8 cellular contexts compared by ENCODE assay signal in genomic region chr22:37197451-37198289, GRCh38. TPM values are rescaled to one million over a fixed set of nuclear protein-coding genes. Genes with fewer than 3 reads are reported as not detected.
A peak's percentile ranks its signal among the peaks of the same experiment; 100 is the strongest.
DNase-seq lines count a peak whose midpoint lies in the region; ATAC-seq, FAIRE-seq and TF ChIP-seq lines count a peak whose summit lies in the region.

No MANE protein-coding gene starts in this region.

- peak overlapping the region; percentile 24 for H3K27ac ChIP-seq in fibroblast of lung (ENCODE audit: insufficient read depth, low read length)
- H3K27ac ChIP-seq in pancreas: peak overlapping the region; percentile 26 to 95 (median 66)

- H3K4me3 Mint-ChIP-seq in T-helper 17 cell: peak overlapping the region; percentile 91

- H3K9me3 ChIP-seq in T-helper 17 cell (ENCODE audit: control insufficient read depth, low read length, poor library complexity, severe bottlenecking) (no peaks in the 10 kb centered on the region), fibroblast of lung (ENCODE audit: control insufficient read depth, insufficient read depth, low read depth, low read length) (no peaks in the 10 kb centered on the region), pancreas (no peaks in the 10 kb centered on the region)

- H3K4me3 ChIP-seq in fibroblast of lung (replicated peaks in 1 of 4; ENCODE audit: control extremely low read depth in 1 of 4, insufficient read depth in 1 of 4, low read depth in 3 of 4, low read length in 4 of 4) (peak overlapping the region in 1 of 4 experiments; percentile 74), pancreas (peak overlapping the region in 2 of 4 donors; percentile 59 to 80)

- DNase-seq in SIG-M5 treated with dmso at 0.1 percent for 504 hours (lab: John Stamatoyannopoulos, UW; ENCODE audit: unreplicated experiment): peak; percentile 36
- no peak for DNase-seq in SIG-M5 (lab: John Stamatoyannopoulos, UW)
- DNase-seq in T-helper 17 cell: no peak
- peak in 1 of 2 donors; percentile 89 for DNase-seq in fibroblast of lung (ENCODE audit: low read depth in 2 of 2)
- DNase-seq in pancreas: peak; percentile 37 to 85 (median 76)
- DNase-seq in NCI-H2081 (lab: John Stamatoyannopoulos, UW): no peak

- no peaks in the 10 kb centered on the region for H3K36me3 ChIP-seq in fibroblast of lung (ENCODE audit: control insufficient read depth, insufficient read depth, low read length)
- H3K36me3 ChIP-seq in pancreas: no peaks in the 10 kb centered on the region

- H4K20me1 ChIP-seq in fibroblast of lung (ENCODE audit: control insufficient read depth, extremely low read depth, insufficient read depth, low read length): no peaks in the 10 kb centered on the region

- peak overlapping the region; percentile 92 for H3K27ac Mint-ChIP-seq in T-helper 17 cell

- no peak overlapping the region for H3K9ac ChIP-seq in fibroblast of lung (ENCODE audit: insufficient read depth, low read length)

- no peaks in the 10 kb centered on the region for H3K27me3 ChIP-seq in fibroblast of lung (ENCODE audit: control insufficient read depth, insufficient read depth, low read length)
- no peaks in the 10 kb centered on the region for H3K27me3 ChIP-seq in pancreas

- H2AFZ ChIP-seq in fibroblast of lung (ENCODE audit: low read length): no peak overlapping the region

- FAIRE-seq in pancreas (lab: Jason Lieb, UNC): no peak

- H3K27me3 Mint-ChIP-seq in T-helper 17 cell: no peaks in the 10 kb centered on the region

- H3K79me2 ChIP-seq in fibroblast of lung (ENCODE audit: control insufficient read depth, insufficient read depth, low read length): no peaks in the 10 kb centered on the region

- H3K4me2 ChIP-seq in fibroblast of lung (ENCODE audit: extremely low read depth, insufficient read depth, low read length): peak overlapping the region; percentile 66

- H3K36me3 Mint-ChIP-seq in T-helper 17 cell (ENCODE audit: low read depth): no peaks in the 10 kb centered on the region

- no peak for TF ChIP-seq CTCF in fibroblast of lung (conservative IDR thresholded peaks at IDR 0.05 in 1 of 2, IDR thresholded peaks at IDR 0.05 in 1 of 2; ENCODE audit: low read depth in 1 of 2, low read length in 2 of 2)
- TF ChIP-seq CTCF in pancreas (IDR thresholded peaks at IDR 0.05): no peak

- peaks cover 23% of the 10 kb centered on the region for H3K4me1 ChIP-seq in fibroblast of lung (ENCODE audit: control insufficient read depth, extremely low read depth, insufficient read depth, low read length)
- H3K4me1 ChIP-seq in pancreas: peaks cover 23 to 24% (median 24%) of the 10 kb centered on the region in 3 donors

- peaks cover 13% of the 10 kb centered on the region for H3K4me1 Mint-ChIP-seq in T-helper 17 cell

- intact Hi-C loops in pancreas (cut with DNase I): no loop called here

- ATAC-seq in T-helper 17 cell (no peak), pancreas (peak; percentile 2 to 36 (median 18)), HG03108 (IDR thresholded peaks at IDR 0.05; ENCODE audit: unreplicated experiment) (no peak), HG02763 (IDR thresholded peaks at IDR 0.05; ENCODE audit: unreplicated experiment) (no peak)

- WGBS in pancreas, 2 donors: 30 to 34% methylated on average over 12 of the region's 12 CpGs

RNA-seq across cellular contexts. Expression of gene C1QTNF6, which starts 9.6 kb away (rescaled TPM):
- total RNA-seq in T-helper 17 cell: 10 to 100 TPM; 11.2 to 11.8 TPM
- total RNA-seq in fibroblast of lung: 3.5 and 4.6 TPM in 2 replicates
- polyA plus RNA-seq in fibroblast of lung: 3.0 and 7.4 TPM in 2 replicates
- polyA plus RNA-seq in fibroblast of lung (2012): 3.4 and 9.0 TPM in 2 replicates
- 2.7 and 13.4 TPM in 2 replicates for polyA minus RNA-seq in fibroblast of lung (ENCODE audit: low replicate concordance)
- total RNA-seq in pancreas: 1 to 10 TPM; 1.2 to 8.0 (median 2.1) TPM
- polyA plus RNA-seq in pancreas: 10 to 100 TPM in 1 of 2 donors, 1 to 10 TPM in 1; 9.8 to 10.9 TPM

RNA-seq across cellular contexts. Expression of gene SSTR3, which starts 14.6 kb away (rescaled TPM):
- 1 to 10 TPM in 1 of 2 donors, under 1 TPM in 1; 0.37 to 2.1 TPM for total RNA-seq in T-helper 17 cell
- total RNA-seq in fibroblast of lung: not detected in 2 replicates
- polyA plus RNA-seq in fibroblast of lung: not detected in 2 replicates
- not detected in 2 replicates for polyA plus RNA-seq in fibroblast of lung (2012)
- not detected in 2 replicates for polyA minus RNA-seq in fibroblast of lung (ENCODE audit: low replicate concordance)
- total RNA-seq in pancreas: 1 to 10 TPM in 3 of 6 donors, under 1 TPM in 3; 0.32 to 1.6 (median 0.94) TPM
- polyA plus RNA-seq in pancreas: 1 to 10 TPM; 3.3 to 8.7 TPM

RNA-seq across cellular contexts. Expression of gene RAC2, which starts 46.4 kb away (rescaled TPM):
- total RNA-seq in T-helper 17 cell: 100 to 1,000 TPM; 297 to 478 TPM
- 1.5 and 2.1 TPM in 2 replicates for total RNA-seq in fibroblast of lung
- 10.5 and 10.9 TPM in 2 replicates for polyA plus RNA-seq in fibroblast of lung
- 20.8 and 21.7 TPM in 2 replicates for polyA plus RNA-seq in fibroblast of lung (2012)
- polyA minus RNA-seq in fibroblast of lung (ENCODE audit: low replicate concordance): 47.3 and 61.6 TPM in 2 replicates
- total RNA-seq in pancreas: 10 to 100 TPM in 1 of 6 donors, 1 to 10 TPM in 4, under 1 TPM in 1; 0.91 to 12.8 (median 3.2) TPM
- 1 to 10 TPM; 2.2 to 3.7 TPM for polyA plus RNA-seq in pancreas

RNA-seq across cellular contexts. Expression of gene IL2RB, which starts 48.0 kb away (rescaled TPM):
- total RNA-seq in T-helper 17 cell (100 to 1,000 TPM in 1 of 2 donors, 10 to 100 TPM in 1; 76.4 to 107 TPM), fibroblast of lung (not detected in 2 replicates), pancreas (under 1 TPM; 0.05 to 1.00 (median 0.58) TPM)
- polyA plus RNA-seq in fibroblast of lung (0.03 and 0.07 TPM in 2 replicates), pancreas (under 1 TPM; 0.05 to 0.19 TPM)
- polyA plus RNA-seq in fibroblast of lung (2012): 0.42 TPM in 1 of 2 replicates, not detected in the other
- not detected in 2 replicates for polyA minus RNA-seq in fibroblast of lung (ENCODE audit: low replicate concordance)

Comparison
In these comparisons a context has a peak if more than half of its experiments do, and no peak if none do; other contexts are left out.
1. DNase-seq: peak in SIG-M5 treated with dmso at 0.1 percent for 504 hours (single experiment) and pancreas (6 of 6); none in SIG-M5 (single experiment), T-helper 17 cell (0 of 3) and NCI-H2081 (0 of 2).
2. ATAC-seq: peak in pancreas (4 of 4); none in T-helper 17 cell (single experiment), HG03108 (single experiment) and HG02763 (single experiment).
3. RNA of gene RAC2, which starts 46.4 kb away (total RNA-seq): 297 to 478 TPM in T-helper 17 cell; 0.91 to 12.8 TPM in pancreas and 1.5 to 2.1 TPM in fibroblast of lung; every median in the first group is over 10 times any median in the second.